ENCODE assay signal across 19 cellular contexts in genomic region chr1:85678193-85678592, GRCh38. TPM values are rescaled to one million over a fixed set of nuclear protein-coding genes. Genes with fewer than 3 reads are reported as not detected.
DNase-seq lines count a peak whose midpoint lies in the region; ATAC-seq, FAIRE-seq and TF ChIP-seq lines count a peak whose summit lies in the region.
"Had no signal": no experiment of that assay in that cellular context is flagged by ENCODE, and none has a peak within 500 bp of the region (broad histone marks: within the 10 kb centered on the region; RNA-seq: fewer than 3 reads in every experiment).

No MANE protein-coding gene starts in this region.

- no peaks in the 10 kb centered on the region for H3K27me3 ChIP-seq in PC-3 (ENCODE audit: low read length)

- no peaks in the 10 kb centered on the region for H3K27me3 Mint-ChIP-seq in activated CD8-positive, alpha-beta memory T cell treated with anti-CD3 and anti-CD28 coated beads, Interleukin-2, amount 10 ng/mL, durations not matched to agents 7 days and 5 days
- H3K27me3 Mint-ChIP-seq: CD4-positive, alpha-beta T cell had no signal

- no peaks in the 10 kb centered on the region for H3K9me3 Mint-ChIP-seq in activated CD8-positive, alpha-beta memory T cell treated with anti-CD3 and anti-CD28 coated beads, Interleukin-2, amount 10 ng/mL, durations not matched to agents 7 days and 5 days (ENCODE audit: low read depth)
- H3K9me3 Mint-ChIP-seq: CD4-positive, alpha-beta T cell had no signal

- no peaks in the 10 kb centered on the region for H3F3A ChIP-seq in PC-3 (ENCODE audit: low read length, unreplicated experiment)

- peak; percentile 20 for ATAC-seq in activated CD8-positive, alpha-beta memory T cell treated with anti-CD3 and anti-CD28 coated beads, Interleukin-2, amount 10 ng/mL, durations not matched to agents 7 days and 5 days
- no peak for ATAC-seq in PC-3

- DNase-seq in activated CD8-positive, alpha-beta memory T cell treated with anti-CD3 and anti-CD28 coated beads, Interleukin-2, amount 10 ng/mL, durations not matched to agents 7 days and 5 days: no peak
- DNase-seq in activated CD8-positive, alpha-beta memory T cell treated with anti-CD3 and anti-CD28 coated beads for 24 hours: no peak
- DNase-seq in GM12892 (ENCODE audit: insufficient read length) (no peak), GM19239 (ENCODE audit: insufficient read length, low spot score) (no peak), dermis blood vessel endothelial cell (peak; percentile 26), NCI-H1694 (lab: John Stamatoyannopoulos, UW) (no peak), HPDE6-E6E7 (ENCODE audit: extremely low spot score) (no peak), PC-3 (no peak)
- DNase-seq: AML-193; CD4-positive, alpha-beta T cell; DMS153; DMS79; GDM1; IMR-90; KBM-7 had no signal

- H3K36me3 ChIP-seq in PC-3 (ENCODE audit: low read depth, low read length): peaks cover 48% of the 10 kb centered on the region

- no peak for TF ChIP-seq POLR2A in GM12892 (IDR thresholded peaks at IDR 0.05; ENCODE audit: low read depth, low read length)

- peaks cover 9% of the 10 kb centered on the region for H3K4me1 Mint-ChIP-seq in activated CD8-positive, alpha-beta memory T cell treated with anti-CD3 and anti-CD28 coated beads, Interleukin-2, amount 10 ng/mL, durations not matched to agents 7 days and 5 days

- TF ChIP-seq CTCF in PC-3 (conservative IDR thresholded peaks at IDR 0.05; ENCODE audit: low read depth, low read length): no peak

- POLR2A ChIA-PET in PC-3 (lab: Charles Lee; ENCODE audit: unreplicated experiment): no interaction called here

- peaks cover 29% of the 10 kb centered on the region for H3K36me3 Mint-ChIP-seq in activated CD8-positive, alpha-beta memory T cell treated with anti-CD3 and anti-CD28 coated beads, Interleukin-2, amount 10 ng/mL, durations not matched to agents 7 days and 5 days

- no peak overlapping the region for H2AFZ ChIP-seq in PC-3 (ENCODE audit: low read length)

- H3K9me3 ChIP-seq in PC-3 (ENCODE audit: low read length): no peaks in the 10 kb centered on the region
- H3K9me3 ChIP-seq: HAP-1 had no signal

- H3K27ac ChIP-seq in PC-3 (ENCODE audit: low read length): no peak overlapping the region
- H3K27ac ChIP-seq: C4-2B had no signal

- H3K4me3 Mint-ChIP-seq in activated CD8-positive, alpha-beta memory T cell treated with anti-CD3 and anti-CD28 coated beads, Interleukin-2, amount 10 ng/mL, durations not matched to agents 7 days and 5 days: no peak overlapping the region
- H3K4me3 Mint-ChIP-seq: CD4-positive, alpha-beta T cell had no signal

- no peaks in the 10 kb centered on the region for H3K9me2 ChIP-seq in PC-3 (replicated peaks; ENCODE audit: low read length)

- H3K4me3 ChIP-seq in PC-3 (ENCODE audit: low read length): no peak overlapping the region
- H3K4me3 ChIP-seq: HAP-1 had no signal

- no peak overlapping the region for H3K9ac ChIP-seq in PC-3 (ENCODE audit: low read length)

- peak; percentile 33 for FAIRE-seq in GM12892 (lab: Jason Lieb, UNC)
- peak; percentile 4 for FAIRE-seq in GM19239 (lab: Jason Lieb, UNC)
- FAIRE-seq: A204.1, H1 had no signal

- intact Hi-C loops in PC-3 (cut with micrococcal nuclease): no loop called here

- H3K4me1 ChIP-seq in PC-3 (ENCODE audit: insufficient read depth, low read length): no peaks in the 10 kb centered on the region
- H3K4me1 ChIP-seq: HAP-1 had no signal

- CTCF ChIA-PET in activated CD8-positive, alpha-beta memory T cell treated with anti-CD3 and anti-CD28 coated beads, Interleukin-2, amount 10 ng/mL, durations not matched to agents 7 days and 5 days (lab: Charles Lee): no interaction called here
- CTCF ChIA-PET in PC-3 (lab: Charles Lee): interaction anchor here (0.6 kb wide), 1 partner anchor 306 kb away, joined by 3 read pairs; no protein-coding TSS in a partner anchor

- H3K27ac Mint-ChIP-seq in activated CD8-positive, alpha-beta memory T cell treated with anti-CD3 and anti-CD28 coated beads, Interleukin-2, amount 10 ng/mL, durations not matched to agents 7 days and 5 days: no peak overlapping the region
- H3K27ac Mint-ChIP-seq: CD4-positive, alpha-beta T cell had no signal

- peaks cover 6% of the 10 kb centered on the region; the same call in 1 of the 2 replicates for H3K79me2 ChIP-seq in PC-3 (ENCODE audit: low read length)

- no peak overlapping the region for H3K4me2 ChIP-seq in PC-3 (ENCODE audit: low read length)

- BruUV-seq in PC-3 (replicated peaks; lab: Mats Ljungman, UMichigan): no TSS peak

- H4K20me1 ChIP-seq in PC-3 (ENCODE audit: low read length): no peaks in the 10 kb centered on the region

RNA-seq across cellular contexts. Expression of gene ZNHIT6, which starts 30.0 kb away (rescaled TPM):
- total RNA-seq in activated CD8-positive, alpha-beta memory T cell treated with anti-CD3 and anti-CD28 coated beads, Interleukin-2, amount 10 ng/mL, durations not matched to agents 7 days and 5 days: 10 to 100 TPM; 13.7 to 18.8 TPM
- polyA plus RNA-seq in GM12892 (2012; ENCODE audit: missing spikeins): 15.9 TPM
- total RNA-seq in dermis blood vessel endothelial cell: 12.3 and 14.7 TPM in 2 replicates
- 18.3 and 21.1 TPM in 2 replicates for total RNA-seq in PC-3 (2014; rRNA removed)
